Comparison of ENCODE assay signal across 8 cellular contexts in genomic region chr10:91800192-91800591, GRCh38. TPM values are rescaled to one million over a fixed set of nuclear protein-coding genes. Genes with fewer than 3 reads are reported as not detected.
DNase-seq lines count a peak whose midpoint lies in the region; ATAC-seq and TF ChIP-seq lines count a peak whose summit lies in the region.

No MANE protein-coding gene starts in this region.

- no peak for ATAC-seq in omental fat pad (ENCODE audit: low FRiP score)

- POLR2A ChIA-PET in AG04449 (lab: Yijun Ruan, JAX) = no interaction called here

- H3K9ac ChIP-seq in HUES64 (ENCODE audit: low read depth, low read length) = peak overlapping the region; percentile 98; the same call in 1 of the 2 replicates

- H3K27me3 ChIP-seq in HUES64 (ENCODE audit: insufficient read depth, low read length) = no peaks in the 10 kb centered on the region

- H3K36me3 ChIP-seq in HUES64 (ENCODE audit: insufficient read depth, low read length) = peaks cover 25% of the 10 kb centered on the region

- CTCF ChIA-PET in AG04449 (lab: Yijun Ruan, JAX) = interaction anchor here (0.7 to 1.1 kb wide), 3 partner anchors 42 to 502 kb away, joined by 3 read pairs; no protein-coding TSS in a partner anchor

- no peak for TF ChIP-seq CTCF in AG04449 (IDR thresholded peaks at IDR 0.05; ENCODE audit: insufficient read depth, low read length, missing control alignments)
- TF ChIP-seq CTCF in choroid plexus epithelial cell (conservative IDR thresholded peaks at IDR 0.05; ENCODE audit: low read depth, low read length) = no peak
- no peak for TF ChIP-seq CTCF in omental fat pad (IDR thresholded peaks at IDR 0.05)

- DNase-seq in AG04449 (ENCODE audit: low read depth, low spot score) (no peak), choroid plexus epithelial cell (ENCODE audit: low read depth) (no peak), myocyte (ENCODE audit: low read depth) (peak; percentile 54), EL (no peak), omental fat pad (ENCODE audit: low spot score) (no peak), islet precursor cell (no peak), NCI-H2107 (lab: John Stamatoyannopoulos, UW) (no peak)

- H3K4me1 ChIP-seq in HUES64 (ENCODE audit: insufficient read depth, low read length) = peaks cover 33% of the 10 kb centered on the region

- H3K9me3 ChIP-seq in HUES64 (ENCODE audit: insufficient read depth, low read depth, low read length) = no peaks in the 10 kb centered on the region

- 64% methylated on average over 4 of the region's 5 CpGs for WGBS in HUES64

- H3K4me3 ChIP-seq in AG04449 (ENCODE audit: low read depth, low read length) = peak overlapping the region; percentile 95
- H3K4me3 ChIP-seq in HUES64 (ENCODE audit: low read length) = peak overlapping the region; percentile 92
- H3K4me3 ChIP-seq in choroid plexus epithelial cell (ENCODE audit: low read depth, low read length) = peak overlapping the region; percentile 94

- no peak overlapping the region for H3K27ac ChIP-seq in HUES64 (ENCODE audit: low read depth, low read length)

RNA-seq across cellular contexts. Expression of gene TNKS2, which starts 2.0 kb away (rescaled TPM):
- polyA plus RNA-seq in HUES64 (2013, experiment 1 of 2) = 42.3 TPM
- 41.4 TPM for polyA plus RNA-seq in HUES64 (2013, experiment 2 of 2)
- total RNA-seq in myocyte (23.3 and 24.2 TPM in 2 replicates), omental fat pad (10 to 100 TPM; 37.6 to 52.8 (median 43.8) TPM)
- 14.2 TPM for polyA plus RNA-seq in myocyte (2012)
